In genomic region chr10:32413513-32413912, GRCh38 we compare ENCODE assay signal across 8 cellular contexts. TPM values are rescaled to one million over a fixed set of nuclear protein-coding genes. Genes with fewer than 3 reads are reported as not detected.
DNase-seq lines count a peak whose midpoint lies in the region; ATAC-seq and TF ChIP-seq lines count a peak whose summit lies in the region.
"Had no signal": no experiment of that assay in that cellular context is flagged by ENCODE, and none has a peak within 500 bp of the region (broad histone marks: within the 10 kb centered on the region; RNA-seq: fewer than 3 reads in every experiment).

No MANE protein-coding gene starts in this region.

- no peak overlapping the region for H3K4me3 Mint-ChIP-seq in activated CD8-positive, alpha-beta T cell treated with anti-CD3 and anti-CD28 coated beads, Interleukin-2, amount 10 ng/mL, durations not matched to agents 7 days and 5 days

- peaks cover 9 to 45% (median 13%) of the 10 kb centered on the region in 3 donors for H3K4me1 ChIP-seq in gastroesophageal sphincter
- no peaks in the 10 kb centered on the region for H3K4me1 ChIP-seq in OCI-LY7 (ENCODE audit: insufficient read depth, low read length, poor library complexity, severe bottlenecking)
- H3K4me1 ChIP-seq: uterus had no signal

- TF ChIP-seq CTCF in gastroesophageal sphincter (IDR thresholded peaks at IDR 0.05): no peak
- no peak for TF ChIP-seq CTCF in OCI-LY7 (conservative IDR thresholded peaks at IDR 0.05; ENCODE audit: low read length)

- no peak overlapping the region for H3K4me2 ChIP-seq in OCI-LY7 (ENCODE audit: low read length)

- DNase-seq in HS-27A (ENCODE audit: low read depth): peak; percentile 26
- DNase-seq in activated CD8-positive, alpha-beta T cell treated with anti-CD3 and anti-CD28 coated beads, Interleukin-2, amount 10 ng/mL, durations not matched to agents 7 days and 5 days: no peak
- DNase-seq in stimulated activated CD8-positive, alpha-beta memory T cell treated with anti-CD3 and anti-CD28 coated beads, Interleukin-4, amount 100 ng/mL, for 24 hours (ENCODE audit: low read depth): peak; percentile 21
- no peak for DNase-seq in middle frontal gyrus (ENCODE audit: extremely low spot score, low spot score)
- DNase-seq in OCI-LY7 (ENCODE audit: low spot score): no peak
- DNase-seq in NCI-H524 (lab: John Stamatoyannopoulos, UW): no peak
- DNase-seq: uterus had no signal

- no peak overlapping the region for H2AFZ ChIP-seq in OCI-LY7 (ENCODE audit: low read length)

- no peaks in the 10 kb centered on the region for H3K9me2 ChIP-seq in OCI-LY7 (ENCODE audit: insufficient read depth, low read length)

- POLR2A ChIA-PET in activated CD8-positive, alpha-beta T cell treated with anti-CD3 and anti-CD28 coated beads, Interleukin-2, amount 10 ng/mL, durations not matched to agents 7 days and 5 days (lab: Charles Lee): interaction anchor here (0.6 kb wide), 1 partner anchor 173 kb away, joined by 3 read pairs; no protein-coding TSS in a partner anchor
- POLR2A ChIA-PET in OCI-LY7 (lab: Charles Lee): no interaction called here

- CTCF ChIA-PET in activated CD8-positive, alpha-beta T cell treated with anti-CD3 and anti-CD28 coated beads, Interleukin-2, amount 10 ng/mL, durations not matched to agents 7 days and 5 days (lab: Charles Lee): no interaction called here
- CTCF ChIA-PET in OCI-LY7 (lab: Charles Lee; ENCODE audit: unreplicated experiment): no interaction called here

- no TSS peak for BruUV-seq in OCI-LY7 (replicated peaks; lab: Mats Ljungman, UMichigan)

- TF ChIP-seq POLR2A in gastroesophageal sphincter (IDR thresholded peaks at IDR 0.05): no peak

- H3K27ac Mint-ChIP-seq in activated CD8-positive, alpha-beta T cell treated with anti-CD3 and anti-CD28 coated beads, Interleukin-2, amount 10 ng/mL, durations not matched to agents 7 days and 5 days: no peak overlapping the region

- intact Hi-C loops in OCI-LY7 (cut with micrococcal nuclease; ENCODE audit: unreplicated experiment): no loop called here

- H3K9me3 ChIP-seq in gastroesophageal sphincter (no peaks in the 10 kb centered on the region), OCI-LY7 (ENCODE audit: low read length) (no peaks in the 10 kb centered on the region)
- H3K9me3 ChIP-seq: uterus had no signal

- WGBS in gastroesophageal sphincter (ENCODE audit: low coverage in 1 of 2), 2 donors: 20 to 52% methylated on average over 1 to 2 of the region's 2 CpGs

- TF ChIP-seq EP300 in gastroesophageal sphincter (IDR thresholded peaks at IDR 0.05): no peak

- no peaks in the 10 kb centered on the region for H3K9me3 Mint-ChIP-seq in activated CD8-positive, alpha-beta T cell treated with anti-CD3 and anti-CD28 coated beads, Interleukin-2, amount 10 ng/mL, durations not matched to agents 7 days and 5 days (ENCODE audit: insufficient read depth)

- H4K20me1 ChIP-seq in OCI-LY7 (ENCODE audit: insufficient read depth, low read length): no peaks in the 10 kb centered on the region

- no peaks in the 10 kb centered on the region for H3K79me2 ChIP-seq in OCI-LY7 (ENCODE audit: insufficient read depth, low read depth, low read length)

- no peaks in the 10 kb centered on the region for H3K27me3 ChIP-seq in gastroesophageal sphincter
- H3K27me3 ChIP-seq: uterus had no signal

- H3K4me3 ChIP-seq in gastroesophageal sphincter (no peak overlapping the region), OCI-LY7 (ENCODE audit: low read depth, low read length, poor library complexity, severe bottlenecking) (no peak overlapping the region)
- H3K4me3 ChIP-seq: uterus had no signal

- H3K36me3 ChIP-seq in gastroesophageal sphincter (no peaks in the 10 kb centered on the region), OCI-LY7 (ENCODE audit: insufficient read depth, low read length) (no peaks in the 10 kb centered on the region)
- H3K36me3 ChIP-seq: uterus had no signal

- peaks cover 5% of the 10 kb centered on the region for H3K27me3 Mint-ChIP-seq in activated CD8-positive, alpha-beta T cell treated with anti-CD3 and anti-CD28 coated beads, Interleukin-2, amount 10 ng/mL, durations not matched to agents 7 days and 5 days (ENCODE audit: low read depth)

- H3K27ac ChIP-seq in gastroesophageal sphincter: peak overlapping the region in 3 of 4 donors; percentile 34 to 72 (median 71)
- no peak overlapping the region for H3K27ac ChIP-seq in OCI-LY7 (ENCODE audit: low read depth, low read length, poor library complexity, severe bottlenecking)
- H3K27ac ChIP-seq: uterus had no signal

- peak; percentile 39 for ATAC-seq in activated CD8-positive, alpha-beta T cell treated with anti-CD3 and anti-CD28 coated beads, Interleukin-2, amount 10 ng/mL, durations not matched to agents 7 days and 5 days
- no peak for ATAC-seq in gastroesophageal sphincter

- H3K36me3 Mint-ChIP-seq in activated CD8-positive, alpha-beta T cell treated with anti-CD3 and anti-CD28 coated beads, Interleukin-2, amount 10 ng/mL, durations not matched to agents 7 days and 5 days (ENCODE audit: low read depth): no peaks in the 10 kb centered on the region

- H3K4me1 Mint-ChIP-seq in activated CD8-positive, alpha-beta T cell treated with anti-CD3 and anti-CD28 coated beads, Interleukin-2, amount 10 ng/mL, durations not matched to agents 7 days and 5 days (ENCODE audit: low read depth): peaks cover 4% of the 10 kb centered on the region

RNA-seq across cellular contexts. Expression of gene CCDC7, which starts 32.4 kb away (rescaled TPM):
- 10 to 100 TPM; 15.7 to 15.8 TPM for total RNA-seq in activated CD8-positive, alpha-beta T cell treated with anti-CD3 and anti-CD28 coated beads, Interleukin-2, amount 10 ng/mL, durations not matched to agents 7 days and 5 days
- 10 to 100 TPM; 20.8 to 67.3 (median 36.0) TPM for total RNA-seq in gastroesophageal sphincter
- 9.8 and 10.9 TPM in 2 replicates for total RNA-seq in OCI-LY7 (2014; rRNA removed; shearing (Covaris generic))
- total RNA-seq in OCI-LY7 (2022): 11.9 and 12.3 TPM in 2 replicates

Comparison
In these comparisons a context has a peak if more than half of its experiments do, and no peak if none do; other contexts are left out.
1. DNase-seq: peak in HS-27A (single experiment) and stimulated activated CD8-positive, alpha-beta memory T cell treated with anti-CD3 and anti-CD28 coated beads, Interleukin-4, amount 100 ng/mL, for 24 hours (single experiment); none in activated CD8-positive, alpha-beta T cell treated with anti-CD3 and anti-CD28 coated beads, Interleukin-2, amount 10 ng/mL, durations not matched to agents 7 days and 5 days (single experiment), middle frontal gyrus (single experiment), OCI-LY7 (single experiment) and NCI-H524 (0 of 2).